ENCODE assay signal across 25 cellular contexts in genomic region chr18:49850636-49851035, GRCh38.
"Had no signal": no experiment of that assay in that cellular context is flagged by ENCODE, and none has a peak within 500 bp of the region (broad histone marks: within the 10 kb centered on the region; RNA-seq: fewer than 3 reads in every experiment).

No MANE protein-coding gene starts in this region.

- H3K4me1 ChIP-seq: adrenal gland, ascending aorta, pancreas, right lobe of liver had no signal

- H3K36me3 ChIP-seq: adrenal gland, ascending aorta, gastroesophageal sphincter, heart right ventricle, neutrophil, pancreas, right lobe of liver, suprapubic skin had no signal

- DNase-seq: activated CD4-positive, alpha-beta T cell treated with anti-CD3 and anti-CD28 coated beads, Interleukin-2, amount 50 U/mL, for 4 hours; activated CD8-positive, alpha-beta memory T cell treated with anti-CD3 and anti-CD28 coated beads for 24 hours; activated CD8-positive, alpha-beta memory T cell treated with anti-CD3 and anti-CD28 coated beads, Interleukin-2, amount 50 U/mL, for 4 hours; activated T-cell treated with anti-CD3 and anti-CD28 coated beads, Interleukin-2, amount 50 U/mL, for 24 hours; adrenal gland; dorsolateral prefrontal cortex; heart right ventricle; lower lobe of right lung; pancreas; stimulated activated CD4-positive, alpha-beta T cell treated with anti-CD3 and anti-CD28 coated beads, Interleukin-1b, Interleukin-23, amount 100 ng/mL, for 48 hours; stimulated activated naive CD8-positive, alpha-beta T cell treated with anti-CD3 and anti-CD28 coated beads, Interleukin-15, amount 100 ng/mL, for 72 hours; T1000; trophoblast cell had no signal

- H3K36me3 Mint-ChIP-seq: activated naive CD8-positive, alpha-beta T cell; WTC11 had no signal

- H3K27ac Mint-ChIP-seq: activated naive CD8-positive, alpha-beta T cell; activated T-cell treated with anti-CD3 and anti-CD28 coated beads, Interleukin-2, amount 50 U/mL, for 24 hours; activated T-helper 17 cell treated with anti-CD3 and anti-CD28 coated beads, Interleukin-2, amount 50 U/mL, for 72 hours; nephron; stimulated activated naive CD8-positive, alpha-beta T cell treated with anti-CD3 and anti-CD28 coated beads, Interleukin-15, amount 100 ng/mL, for 72 hours; T-helper 1 cell treated with Interleukin-12 subunit alpha and Interleukin-12 subunit beta and Interleukin-4 antibody, amounts not matched to agents 30 μg/mL and 1 μg/mL, for 36 hours; WTC11 had no signal

- H3K9me3 Mint-ChIP-seq: activated T-cell treated with anti-CD3 and anti-CD28 coated beads, Interleukin-2, amount 50 U/mL, for 24 hours; activated T-helper 17 cell treated with anti-CD3 and anti-CD28 coated beads, Interleukin-2, amount 50 U/mL, for 72 hours; central memory CD8-positive, alpha-beta T cell; nephron; stimulated activated naive CD8-positive, alpha-beta T cell treated with anti-CD3 and anti-CD28 coated beads, Interleukin-15, amount 100 ng/mL, for 72 hours; T-helper 1 cell treated with Interleukin-12 subunit alpha and Interleukin-12 subunit beta and Interleukin-4 antibody, amounts not matched to agents 30 μg/mL and 1 μg/mL, for 36 hours; WTC11 had no signal

- H3K4me3 ChIP-seq: adrenal gland, ascending aorta, dorsolateral prefrontal cortex, gastroesophageal sphincter, heart right ventricle, lower lobe of right lung, pancreas, right lobe of liver, skin epidermis, suprapubic skin had no signal

- H3K27ac ChIP-seq: adrenal gland, ascending aorta, dorsolateral prefrontal cortex, gastroesophageal sphincter, heart right ventricle, neutrophil, pancreas, right lobe of liver, skin epidermis, suprapubic skin had no signal

- H3K27me3 ChIP-seq: adrenal gland, ascending aorta, pancreas, right lobe of liver had no signal

- H3K4me1 Mint-ChIP-seq: stimulated activated naive CD8-positive, alpha-beta T cell treated with anti-CD3 and anti-CD28 coated beads, Interleukin-15, amount 100 ng/mL, for 72 hours had no signal

- H3K9me3 ChIP-seq: adrenal gland, ascending aorta, gastroesophageal sphincter, heart right ventricle, lower lobe of right lung, neutrophil, pancreas, right lobe of liver, suprapubic skin had no signal

- H3K4me3 Mint-ChIP-seq: activated naive CD8-positive, alpha-beta T cell; activated T-cell treated with anti-CD3 and anti-CD28 coated beads, Interleukin-2, amount 50 U/mL, for 24 hours; activated T-helper 17 cell treated with anti-CD3 and anti-CD28 coated beads, Interleukin-2, amount 50 U/mL, for 72 hours; central memory CD8-positive, alpha-beta T cell; nephron; stimulated activated naive CD8-positive, alpha-beta T cell treated with anti-CD3 and anti-CD28 coated beads, Interleukin-15, amount 100 ng/mL, for 72 hours; T-helper 1 cell treated with Interleukin-12 subunit alpha and Interleukin-12 subunit beta and Interleukin-4 antibody, amounts not matched to agents 30 μg/mL and 1 μg/mL, for 36 hours; WTC11 had no signal
